In genomic region chr15:25849431-25849921, GRCh38 we compare ENCODE assay signal across 8 cellular contexts. TPM values are rescaled to one million over a fixed set of nuclear protein-coding genes. Genes with fewer than 3 reads are reported as not detected.
A peak's percentile ranks its signal among the peaks of the same experiment; 100 is the strongest.
DNase-seq lines count a peak whose midpoint lies in the region; ATAC-seq and TF ChIP-seq lines count a peak whose summit lies in the region.

No MANE protein-coding gene starts in this region.

- no peaks in the 10 kb centered on the region for H3K36me3 Mint-ChIP-seq in IgD-negative memory B cell

- no peak overlapping the region for H3K4me3 ChIP-seq in mucosa of descending colon

- no peaks in the 10 kb centered on the region for H3K36me3 ChIP-seq in mucosa of descending colon (ENCODE audit: low read depth)

- no peak for TF ChIP-seq CTCF in mucosa of descending colon (IDR thresholded peaks at IDR 0.05)
- no peak for TF ChIP-seq CTCF in GM20000 (IDR thresholded peaks at IDR 0.05; ENCODE audit: extremely low read depth, missing control alignments)

- intact Hi-C loops in mucosa of descending colon (cut with DNase I, micrococcal nuclease) = no loop called here

- H3K4me3 Mint-ChIP-seq in IgD-negative memory B cell = peak overlapping the region; percentile 73 to 93 (median 79)

- ATAC-seq in mucosa of descending colon (peak; percentile 41), HG03139 (IDR thresholded peaks at IDR 0.05; ENCODE audit: unreplicated experiment) (no peak)

- H3K27me3 Mint-ChIP-seq in IgD-negative memory B cell = peaks cover 2% of the 10 kb centered on the region

- peaks cover 5% of the 10 kb centered on the region for H3K4me1 ChIP-seq in mucosa of descending colon (ENCODE audit: low read depth)

- H3K9me3 ChIP-seq in mucosa of descending colon = peaks cover 2% of the 10 kb centered on the region

- peak; percentile 85 for DNase-seq in AG08395 (ENCODE audit: low spot score)
- peak; percentile 37 for DNase-seq in cerebellar cortex (ENCODE audit: low spot score)
- no peak for DNase-seq in mucosa of descending colon
- DNase-seq in HuH-7.5 (ENCODE audit: low spot score) = no peak
- DNase-seq in GM20000 (ENCODE audit: low spot score) = no peak
- DNase-seq in NCI-H2029 treated with DMSO at 0.1 percent for 48 hours (lab: John Stamatoyannopoulos, UW) = no peak

- peak overlapping the region; percentile 47 to 94 (median 76) for H3K27ac Mint-ChIP-seq in IgD-negative memory B cell

- H3K4me1 Mint-ChIP-seq in IgD-negative memory B cell = peaks cover 44 to 68% (median 47%) of the 10 kb centered on the region in 3 donors

- no peaks in the 10 kb centered on the region for H3K9me3 Mint-ChIP-seq in IgD-negative memory B cell

RNA-seq across cellular contexts. Expression of gene ATP10A, which starts 13.7 kb away (rescaled TPM):
- 0.48 TPM for polyA plus RNA-seq in IgD-negative memory B cell
- total RNA-seq in mucosa of descending colon = 1 to 10 TPM; 2.4 to 4.5 (median 2.7) TPM

Comparison
In these comparisons a context has a peak if more than half of its experiments do, and no peak if none do; other contexts are left out.
1. DNase-seq: peak in AG08395 (single experiment) and cerebellar cortex (single experiment); none in mucosa of descending colon (0 of 3), HuH-7.5 (single experiment), GM20000 (single experiment) and NCI-H2029 treated with DMSO at 0.1 percent for 48 hours (single experiment).